In the genomic region with DNA sequence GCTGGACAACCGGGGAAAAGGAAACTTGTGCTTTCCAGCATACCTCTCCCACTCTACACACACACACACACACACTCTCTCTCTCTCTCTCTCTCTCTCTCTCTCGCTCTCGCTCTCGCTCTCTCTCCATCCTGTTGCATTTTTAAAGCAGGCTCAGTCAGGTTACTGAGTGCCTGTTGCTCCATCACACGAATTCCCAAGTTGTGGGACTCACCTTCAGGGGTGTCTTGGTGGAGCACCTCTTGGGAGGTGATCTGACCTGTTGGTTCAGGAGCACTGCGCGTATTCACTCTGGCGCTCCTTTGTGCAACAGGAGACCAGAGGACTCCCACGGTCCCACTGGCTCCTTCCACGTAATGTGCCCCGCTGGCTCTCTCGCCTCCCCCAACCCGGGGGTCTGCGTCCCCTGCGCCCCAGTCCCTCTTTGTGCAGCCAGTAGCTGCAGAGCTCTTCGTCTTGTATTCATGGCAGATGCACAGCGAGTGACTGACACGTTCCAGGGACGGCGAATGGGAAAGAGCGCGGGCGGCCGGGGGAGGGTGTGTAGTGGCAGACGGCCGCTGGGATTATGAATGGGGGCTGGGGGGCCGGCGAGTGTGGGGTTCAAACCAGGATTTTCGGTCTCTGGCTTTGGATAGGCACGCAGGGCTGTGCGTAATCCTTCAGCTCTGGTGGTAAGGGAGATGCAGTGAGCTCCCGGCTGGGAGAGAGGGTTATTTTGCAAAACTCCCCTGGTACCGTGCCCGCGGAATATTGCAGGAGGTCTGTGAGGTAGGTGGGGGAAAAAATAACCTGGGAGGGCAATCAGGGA, we compare ENCODE assay signal across 9 cellular contexts. TPM values are rescaled to one million over a fixed set of nuclear protein-coding genes. Genes with fewer than 3 reads are reported as not detected.
DNase-seq lines count a peak whose midpoint lies in the region; ATAC-seq and TF ChIP-seq lines count a peak whose summit lies in the region.
"Had no signal": no experiment of that assay in that cellular context is flagged by ENCODE, and none has a peak within 500 bp of the region (broad histone marks: within the 10 kb centered on the region; RNA-seq: fewer than 3 reads in every experiment).

No MANE protein-coding gene starts in this region.

- no peak overlapping the region for H3K9ac ChIP-seq in iPS-20b (ENCODE audit: low read depth, low read length)

- ATAC-seq in GM21723 (IDR thresholded peaks at IDR 0.05; ENCODE audit: unreplicated experiment) (no peak), HG02642 (IDR thresholded peaks at IDR 0.05; ENCODE audit: poor library complexity, unreplicated experiment) (no peak), HG03095 (IDR thresholded peaks at IDR 0.05; ENCODE audit: unreplicated experiment) (no peak)

- no peak for TF ChIP-seq POLR2A in spleen (IDR thresholded peaks at IDR 0.05)

- TF ChIP-seq CTCF in spleen (IDR thresholded peaks at IDR 0.05 in 8 of 11, conservative IDR thresholded peaks at IDR 0.05 in 3 of 11), result no peak

- no peak overlapping the region for H3K27ac ChIP-seq in iPS-20b (ENCODE audit: low read length)
- H3K27ac ChIP-seq in spleen, result peak overlapping the region in 1 of 8 donors; percentile 24

- H3K4me3 ChIP-seq in iPS-20b (ENCODE audit: low read length) (peak overlapping the region; percentile 84), spleen (peak overlapping the region in 5 of 8 donors; percentile 18 to 61 (median 37))

- 15 to 20% (median 17%) methylated on average over 32 to 35 of the region's 35 CpGs for WGBS in spleen, 5 donors

- H3K36me3 ChIP-seq in iPS-20b (ENCODE audit: insufficient read depth, low read depth, low read length) (no peaks in the 10 kb centered on the region), spleen (no peaks in the 10 kb centered on the region)

- H3K9me3 ChIP-seq in iPS-20b (ENCODE audit: insufficient read depth, low read depth, low read length) (no peaks in the 10 kb centered on the region), spleen (peaks cover 0 to 29% (median 22%) of the 10 kb centered on the region in 8 donors)

- intact Hi-C loops in spleen (cut with DNase I; ENCODE audit: low total_unique reads), result no loop called here

- H3K4me1 ChIP-seq in iPS-20b (ENCODE audit: insufficient read depth, low read length) (no peaks in the 10 kb centered on the region), spleen (peaks cover 0 to 32% (median 15%) of the 10 kb centered on the region in 6 donors)

- H3K27me3 ChIP-seq in iPS-20b (ENCODE audit: insufficient read depth, low read length), result peaks cover 72% of the 10 kb centered on the region
- H3K27me3 ChIP-seq in spleen (replicated peaks in 1 of 7), result peaks cover 0 to 51% (median 18%) of the 10 kb centered on the region in 7 donors

- DNase-seq in NCI-H1417 (lab: John Stamatoyannopoulos, UW) (peak in 2 of 3 experiments; percentile 59 to 66), NCI-H1417 treated with DMSO at 0.1 percent for 48 hours (lab: John Stamatoyannopoulos, UW) (no peak), astrocyte of the hippocampus (ENCODE audit: low read depth, low spot score) (peak; percentile 57), spleen (peak; percentile 61)
- DNase-seq: ACHN had no signal

RNA-seq across cellular contexts. Expression of gene PDE4B, which starts 0.6 kb away (rescaled TPM):
- total RNA-seq in spleen, result 10 to 100 TPM; 37.9 to 88.2 (median 57.5) TPM
- polyA plus RNA-seq in spleen, result 10 to 100 TPM; 12.6 to 16.1 (median 13.1) TPM
